8 cellular contexts compared by ENCODE assay signal in genomic region chr5:66840527-66841013, GRCh38.
A peak's percentile ranks its signal among the peaks of the same experiment; 100 is the strongest.
DNase-seq lines count a peak whose midpoint lies in the region; ATAC-seq and TF ChIP-seq lines count a peak whose summit lies in the region.

No MANE protein-coding gene starts in this region.

- no peaks in the 10 kb centered on the region for H3K79me2 ChIP-seq in DND-41 (ENCODE audit: insufficient read depth, low read length)

- no peak for TF ChIP-seq CTCF in DND-41 (IDR thresholded peaks at IDR 0.05; ENCODE audit: borderline replicate concordance, extremely low read depth, low read length, poor library complexity, severe bottlenecking)
- TF ChIP-seq CTCF in activated CD8-positive, alpha-beta T cell treated with anti-CD3 and anti-CD28 coated beads for 36 hours (IDR thresholded peaks at IDR 0.05) = no peak

- H3K27ac Mint-ChIP-seq in activated CD8-positive, alpha-beta T cell treated with anti-CD3 and anti-CD28 coated beads for 36 hours = peak overlapping the region; percentile 88

- H3K27me3 ChIP-seq in DND-41 (ENCODE audit: insufficient read depth, low read length, poor library complexity) = no peaks in the 10 kb centered on the region
- H3K27me3 ChIP-seq in H7 (ENCODE audit: control insufficient read depth, insufficient read depth, low read length) = no peaks in the 10 kb centered on the region

- H3K36me3 Mint-ChIP-seq in activated CD8-positive, alpha-beta T cell treated with anti-CD3 and anti-CD28 coated beads for 36 hours (ENCODE audit: low read depth) = no peaks in the 10 kb centered on the region

- POLR2A ChIA-PET in activated CD8-positive, alpha-beta T cell treated with anti-CD3 and anti-CD28 coated beads for 36 hours (lab: Charles Lee) = interaction anchor here (0.7 to 1.4 kb wide), 4 partner anchors 9 to 20 kb away, joined by 3 to 10 read pairs (median 4); no protein-coding TSS in a partner anchor

- intact Hi-C loops in activated CD8-positive, alpha-beta T cell treated with anti-CD3 and anti-CD28 coated beads for 36 hours (cut with micrococcal nuclease) = no loop called here
- intact Hi-C loops in Right ventricle myocardium superior (cut with DNase I) = no loop called here

- DNase-seq in DND-41 (no peak), H7 (no peak), NCI-H2081 (lab: John Stamatoyannopoulos, UW) (no peak), Right ventricle myocardium superior (no peak), NCI-H2171 (lab: John Stamatoyannopoulos, UW) (no peak)
- DNase-seq in activated CD8-positive, alpha-beta T cell treated with anti-CD3 and anti-CD28 coated beads for 36 hours = peak; percentile 69

- no peak overlapping the region for H3K9ac ChIP-seq in DND-41 (ENCODE audit: low read depth, low read length)

- ATAC-seq in DND-41 (ENCODE audit: insufficient read depth, low read depth) = peak; percentile 63
- peak; percentile 100 for ATAC-seq in GM19438 (IDR thresholded peaks at IDR 0.05; ENCODE audit: low read depth, unreplicated experiment)
- peak; percentile 99 for ATAC-seq in HG03196 (IDR thresholded peaks at IDR 0.05; ENCODE audit: unreplicated experiment)
- peak; percentile 86 for ATAC-seq in activated CD8-positive, alpha-beta T cell treated with anti-CD3 and anti-CD28 coated beads for 36 hours
- no peak for ATAC-seq in Right ventricle myocardium superior (ENCODE audit: poor library complexity)

- peaks cover 42% of the 10 kb centered on the region for H3K4me1 Mint-ChIP-seq in activated CD8-positive, alpha-beta T cell treated with anti-CD3 and anti-CD28 coated beads for 36 hours (ENCODE audit: low read depth)

- H3K4me3 ChIP-seq in DND-41 (ENCODE audit: low read depth in 1 of 2, low read length in 2 of 2) = no peak overlapping the region
- no peak overlapping the region for H3K4me3 ChIP-seq in H7 (ENCODE audit: insufficient read depth, low read depth, low read length)

- H3K4me1 ChIP-seq in DND-41 (ENCODE audit: insufficient read depth, low read length) = peaks cover 6% of the 10 kb centered on the region; the same call in 1 of the 2 replicates

- peak overlapping the region; percentile 8 for H3K4me3 Mint-ChIP-seq in activated CD8-positive, alpha-beta T cell treated with anti-CD3 and anti-CD28 coated beads for 36 hours

- H3K27ac ChIP-seq in DND-41 (ENCODE audit: low read length) = no peak overlapping the region

- H3K9me3 ChIP-seq in DND-41 (ENCODE audit: insufficient read depth, low read length, severe bottlenecking) = no peaks in the 10 kb centered on the region

- H3K9me3 Mint-ChIP-seq in activated CD8-positive, alpha-beta T cell treated with anti-CD3 and anti-CD28 coated beads for 36 hours = no peaks in the 10 kb centered on the region

- H2AFZ ChIP-seq in DND-41 (ENCODE audit: low read depth, low read length) = no peak overlapping the region

- CTCF ChIA-PET in activated CD8-positive, alpha-beta T cell treated with anti-CD3 and anti-CD28 coated beads for 36 hours (lab: Charles Lee) = interaction anchor here (0.9 to 3.3 kb wide), 8 partner anchors 8 to 534 kb away, joined by 3 to 27 read pairs (median 4); no protein-coding TSS in a partner anchor

- peaks cover 31% of the 10 kb centered on the region for H3K27me3 Mint-ChIP-seq in activated CD8-positive, alpha-beta T cell treated with anti-CD3 and anti-CD28 coated beads for 36 hours

- H3K36me3 ChIP-seq in DND-41 (ENCODE audit: insufficient read depth, low read length) = peaks cover 4% of the 10 kb centered on the region; the same call in 1 of the 2 replicates
- no peaks in the 10 kb centered on the region for H3K36me3 ChIP-seq in H7 (replicated peaks; ENCODE audit: control insufficient read depth, insufficient read depth, low read length)

- H4K20me1 ChIP-seq in DND-41 (ENCODE audit: insufficient read depth, low read length) = no peaks in the 10 kb centered on the region

- no peak overlapping the region for H3K4me2 ChIP-seq in DND-41 (ENCODE audit: insufficient read depth, low read length)
